8 cellular contexts compared by ENCODE assay signal in genomic region chr3:127590593-127591477, GRCh38. TPM values are rescaled to one million over a fixed set of nuclear protein-coding genes. Genes with fewer than 3 reads are reported as not detected.
DNase-seq lines count a peak whose midpoint lies in the region; ATAC-seq, FAIRE-seq and TF ChIP-seq lines count a peak whose summit lies in the region.

TPRA1 (minus strand) TSS chr3:127590733; CDS start chr3:127580146, 10,587 bp downstream.

- H4K20me1 ChIP-seq in OCI-LY3 (ENCODE audit: insufficient read depth, low read length) (peaks cover 27% of the 10 kb centered on the region), endothelial cell of umbilical vein (replicated peaks; ENCODE audit: control insufficient read depth, extremely low read depth, insufficient read depth, low read length) (no peaks in the 10 kb centered on the region)

- no peaks in the 10 kb centered on the region for H3K36me3 ChIP-seq in HUES64 (ENCODE audit: insufficient read depth, low read length)
- peaks cover 8% of the 10 kb centered on the region for H3K36me3 ChIP-seq in OCI-LY3 (replicated peaks; ENCODE audit: low read depth, low read length)
- H3K36me3 ChIP-seq in endothelial cell of umbilical vein (ENCODE audit: control insufficient read depth in 2 of 2, extremely low read depth in 1 of 2, insufficient read depth in 2 of 2, low read length in 2 of 2), result no peaks in the 10 kb centered on the region

- H2AFZ ChIP-seq in OCI-LY3 (ENCODE audit: low read depth, low read length), result no peak within 1 kb of the TSS; the same call in 1 of the 2 replicates
- peak within 1 kb of the TSS; percentile 86 for H2AFZ ChIP-seq in endothelial cell of umbilical vein (ENCODE audit: low read depth, low read length)

- no peaks in the 10 kb centered on the region for H3K9me3 ChIP-seq in HUES64 (ENCODE audit: insufficient read depth, low read depth, low read length)
- H3K9me3 ChIP-seq in OCI-LY3 (ENCODE audit: insufficient read depth, low read length), result no peaks in the 10 kb centered on the region
- H3K9me3 ChIP-seq in endothelial cell of umbilical vein (replicated peaks; ENCODE audit: control insufficient read depth, insufficient read depth, low read length), result no peaks in the 10 kb centered on the region

- TSS peak; percentile 45 for BruUV-seq in endothelial cell of umbilical vein (replicated peaks; lab: Mats Ljungman, UMichigan)

- DNase-seq in DMS 273 treated with DMSO at 0.1 percent for 48 hours (lab: John Stamatoyannopoulos, UW) (peak; percentile 99), endothelial cell of umbilical vein (ENCODE audit: low read depth, low spot score) (peak; percentile 96), midbrain (lab: John Stamatoyannopoulos, UW) (peak; percentile 96)
- DNase-seq in activated CD8-positive, alpha-beta memory T cell treated with anti-CD3 and anti-CD28 coated beads, Interleukin-2, amount 50 U/mL, for 48 hours, result peak; percentile 88
- peak; percentile 46 to 60 for DNase-seq in stimulated activated CD8-positive, alpha-beta memory T cell treated with anti-CD3 and anti-CD28 coated beads, Interleukin-2, amount 100 ng/mL, for 1 hour (ENCODE audit: low read depth in 2 of 2)

- under 1% methylated on average over 71 of the region's 72 CpGs for WGBS in HUES64

- H3K27ac ChIP-seq in HUES64 (ENCODE audit: low read depth, low read length) (peak within 1 kb of the TSS; percentile 94; the same call in 1 of the 2 replicates), OCI-LY3 (ENCODE audit: low read length) (peak within 1 kb of the TSS; percentile 68), endothelial cell of umbilical vein (ENCODE audit: insufficient read depth, low read depth, low read length) (peak within 1 kb of the TSS; percentile 66)

- H3K9ac ChIP-seq in HUES64 (ENCODE audit: low read depth, low read length) (peak within 1 kb of the TSS; percentile 82), OCI-LY3 (ENCODE audit: low read length) (peak within 1 kb of the TSS; percentile 93), endothelial cell of umbilical vein (replicated peaks; ENCODE audit: extremely low read depth, insufficient read depth, low read length) (peak within 1 kb of the TSS; percentile 88)

- dilution Hi-C loops in endothelial cell of umbilical vein (cut with MboI; ENCODE audit: extremely low pct_ligation_motif_present, low sequenced_read_pairs), result no loop called here

- H3K4me2 ChIP-seq in OCI-LY3 (ENCODE audit: low read length) (peak within 1 kb of the TSS; percentile 86), endothelial cell of umbilical vein (ENCODE audit: insufficient read depth, low read length) (peak within 1 kb of the TSS; percentile 70)

- intact Hi-C loops in endothelial cell of umbilical vein (cut with micrococcal nuclease), result loop anchor here (1.0 to 5.0 kb wide), 4 partner anchors 7 to 461 kb away; partner anchors contain the start of genes MCM2, MGLL and SEC61A1

- 0 out of 2 replicates have a peak, but pooled peaks have one; percentile 8 for TF ChIP-seq CTCF in OCI-LY3 (IDR thresholded peaks at IDR 0.05; ENCODE audit: low read depth, low read length)
- no peak for TF ChIP-seq CTCF in endothelial cell of umbilical vein (IDR thresholded peaks at IDR 0.05; ENCODE audit: extremely low read depth in 1 of 2, insufficient read depth in 1 of 2, low read depth in 1 of 2, low read length in 2 of 2)

- peak; percentile 98 for FAIRE-seq in endothelial cell of umbilical vein (lab: Jason Lieb, UNC)

- H3K27me3 ChIP-seq in HUES64 (ENCODE audit: insufficient read depth, low read length), result peaks cover 12% of the 10 kb centered on the region; the same call in 1 of the 2 replicates
- no peaks in the 10 kb centered on the region for H3K27me3 ChIP-seq in OCI-LY3 (ENCODE audit: low read depth, low read length)
- no peaks in the 10 kb centered on the region for H3K27me3 ChIP-seq in endothelial cell of umbilical vein (ENCODE audit: control insufficient read depth in 2 of 2, insufficient read depth in 2 of 2, low read length in 2 of 2)

- POLR2A ChIA-PET in endothelial cell of umbilical vein (lab: Charles Lee), result interaction anchor here (0.7 kb wide), 1 partner anchor 1595 kb away, joined by 3 read pairs; no protein-coding TSS in a partner anchor

- peaks cover 10% of the 10 kb centered on the region; the same call in 1 of the 2 replicates for H3K4me1 ChIP-seq in HUES64 (ENCODE audit: insufficient read depth, low read length)
- peaks cover 23% of the 10 kb centered on the region for H3K4me1 ChIP-seq in OCI-LY3 (ENCODE audit: low read length)
- peaks cover 15% of the 10 kb centered on the region for H3K4me1 ChIP-seq in endothelial cell of umbilical vein (ENCODE audit: control insufficient read depth, extremely low read depth, insufficient read depth, low read length)

- peak; percentile 78 for ATAC-seq in GM21447 (IDR thresholded peaks at IDR 0.05; ENCODE audit: unreplicated experiment)

- H3K4me3 ChIP-seq in HUES64 (ENCODE audit: low read length) (peak within 1 kb of the TSS; percentile 79), OCI-LY3 (ENCODE audit: low read length) (peak within 1 kb of the TSS; percentile 94), endothelial cell of umbilical vein (replicated peaks in 1 of 3; ENCODE audit: insufficient read depth in 1 of 3, low read depth in 1 of 3, low read length in 3 of 3) (peak within 1 kb of the TSS; percentile 73 to 80 (median 78))

- peak; percentile 23 for TF ChIP-seq POLR2A in endothelial cell of umbilical vein (IDR thresholded peaks at IDR 0.05; ENCODE audit: low read depth, low read length)

- H3K79me2 ChIP-seq in OCI-LY3 (ENCODE audit: low read length) (peaks cover 46% of the 10 kb centered on the region), endothelial cell of umbilical vein (ENCODE audit: control insufficient read depth, insufficient read depth, low read length) (peaks cover 34% of the 10 kb centered on the region)

- no peaks in the 10 kb centered on the region for H3K9me1 ChIP-seq in endothelial cell of umbilical vein (replicated peaks; ENCODE audit: control insufficient read depth, extremely low read depth, insufficient read depth, low read length)

- CTCF ChIA-PET in endothelial cell of umbilical vein (lab: Charles Lee), result interaction anchor here (0.6 to 9.2 kb wide), 3 partner anchors 15 to 100 kb away, joined by 3 to 108 read pairs (median 4); no protein-coding TSS in a partner anchor

TF ChIP-seq in endothelial cell of umbilical vein, 7 proteins besides CTCF, POLR2A, EP300 and RAD21:
- peak; percentile 51 for TF ChIP-seq POLR2AphosphoS5 (IDR thresholded peaks at IDR 0.05; ENCODE audit: insufficient read depth, low read depth, low read length)
- TF ChIP-seq, protein P1, sequence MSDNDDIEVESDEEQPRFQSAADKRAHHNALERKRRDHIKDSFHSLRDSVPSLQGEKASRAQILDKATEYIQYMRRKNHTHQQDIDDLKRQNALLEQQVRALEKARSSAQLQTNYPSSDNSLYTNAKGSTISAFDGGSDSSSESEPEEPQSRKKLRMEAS (IDR thresholded peaks at IDR 0.05; ENCODE audit: insufficient read depth, insufficient read length), result no peak

RNA-seq across cellular contexts. Expression of gene TPRA1, which starts in this region (rescaled TPM):
- polyA plus RNA-seq in HUES64 (2013, experiment 1 of 2), result 8.8 TPM
- polyA plus RNA-seq in HUES64 (2013, experiment 2 of 2), result 10.8 TPM
- 34.3 and 34.6 TPM in 2 replicates for total RNA-seq in endothelial cell of umbilical vein
- 58.0 and 65.4 TPM in 2 replicates for polyA plus RNA-seq in endothelial cell of umbilical vein
- polyA plus RNA-seq in endothelial cell of umbilical vein (2011; cell fraction: cytosol; rRNA removed), result 34.5 and 37.5 TPM in 2 replicates
- 42.5 and 45.5 TPM in 2 replicates for polyA plus RNA-seq in endothelial cell of umbilical vein (2011; cell fraction: nucleus; rRNA removed)
- polyA plus RNA-seq in endothelial cell of umbilical vein (2012), result 19.9 and 26.8 TPM in 2 replicates
- polyA minus RNA-seq in endothelial cell of umbilical vein, result 30.8 and 38.6 TPM in 2 replicates
- polyA minus RNA-seq in endothelial cell of umbilical vein (2011; cell fraction: cytosol; rRNA and poly(A)+ RNA removed), result 43.3 TPM
- 13.7 and 15.6 TPM in 2 replicates for polyA minus RNA-seq in endothelial cell of umbilical vein (2011; cell fraction: nucleus; rRNA and poly(A)+ RNA removed)

Comparison
In these comparisons a context has a peak if more than half of its experiments do, and no peak if none do; other contexts are left out.
1. Peak in every context shown above with its lines: DNase-seq, ATAC-seq, H3K4me3 ChIP-seq and H3K27ac ChIP-seq.